In genomic region chr9:129008469-129008965, GRCh38 we compare ENCODE assay signal across 1 cellular context.
TF ChIP-seq lines count a peak whose summit lies in the region.

No MANE protein-coding gene starts in this region.

TF ChIP-seq in H1, 55 proteins besides CTCF, POLR2A, EP300 and RAD21:
- TF ChIP-seq BRCA1 (IDR thresholded peaks at IDR 0.05; ENCODE audit: low read depth, low read length) = no peak
- peak; percentile 80; the same call in 1 of the 2 replicates for TF ChIP-seq POLR2AphosphoS5 (IDR thresholded peaks at IDR 0.05; ENCODE audit: low read depth, low read length)
TF ChIP-seq in H1: peak in this region for 1.
